Comparison of ENCODE assay signal across 2 cellular contexts in the genomic region with DNA sequence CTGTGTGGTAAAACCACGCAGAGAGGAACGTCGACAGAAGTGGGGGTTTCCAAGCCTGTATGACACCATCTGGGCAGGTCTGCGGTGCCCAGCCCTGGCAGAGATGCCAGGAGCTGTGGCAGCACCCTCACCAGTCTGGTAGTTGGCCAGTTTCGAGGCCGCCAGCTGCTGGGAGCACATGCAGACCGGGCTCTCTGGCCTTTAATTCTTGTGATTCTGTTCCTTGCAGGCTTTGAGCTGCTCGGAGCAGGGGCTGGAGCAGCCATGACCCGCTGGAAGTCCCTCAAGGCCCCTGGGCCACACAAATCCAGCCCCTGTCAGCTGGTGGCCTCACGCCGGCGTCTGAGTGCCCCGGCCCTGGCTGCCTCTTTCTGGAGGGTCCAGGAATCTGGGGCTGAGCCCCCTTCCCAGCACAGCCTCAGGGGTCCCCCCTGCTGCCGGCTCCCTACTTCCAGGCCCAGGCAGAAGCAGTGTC. TPM values are rescaled to one million over a fixed set of nuclear protein-coding genes. Genes with fewer than 3 reads are reported as not detected.
"Had no signal": no experiment of that assay in that cellular context is flagged by ENCODE, and none has a peak within 500 bp of the region (broad histone marks: within the 10 kb centered on the region; RNA-seq: fewer than 3 reads in every experiment).

No MANE protein-coding gene starts in this region.

RNA-seq across cellular contexts. Expression of gene KCNJ12, which starts 36.1 kb away (rescaled TPM):
- total RNA-seq: natural killer cell treated with Interleukin-12 subunit alpha and Interleukin-12 subunit beta and Interleukin-15 and Interleukin-18, amount 100 ng/mL, for 72 hours had no signal
- polyA plus RNA-seq: immature natural killer cell had no signal
